ENCODE assay signal across 1 cellular context in the genomic region with DNA sequence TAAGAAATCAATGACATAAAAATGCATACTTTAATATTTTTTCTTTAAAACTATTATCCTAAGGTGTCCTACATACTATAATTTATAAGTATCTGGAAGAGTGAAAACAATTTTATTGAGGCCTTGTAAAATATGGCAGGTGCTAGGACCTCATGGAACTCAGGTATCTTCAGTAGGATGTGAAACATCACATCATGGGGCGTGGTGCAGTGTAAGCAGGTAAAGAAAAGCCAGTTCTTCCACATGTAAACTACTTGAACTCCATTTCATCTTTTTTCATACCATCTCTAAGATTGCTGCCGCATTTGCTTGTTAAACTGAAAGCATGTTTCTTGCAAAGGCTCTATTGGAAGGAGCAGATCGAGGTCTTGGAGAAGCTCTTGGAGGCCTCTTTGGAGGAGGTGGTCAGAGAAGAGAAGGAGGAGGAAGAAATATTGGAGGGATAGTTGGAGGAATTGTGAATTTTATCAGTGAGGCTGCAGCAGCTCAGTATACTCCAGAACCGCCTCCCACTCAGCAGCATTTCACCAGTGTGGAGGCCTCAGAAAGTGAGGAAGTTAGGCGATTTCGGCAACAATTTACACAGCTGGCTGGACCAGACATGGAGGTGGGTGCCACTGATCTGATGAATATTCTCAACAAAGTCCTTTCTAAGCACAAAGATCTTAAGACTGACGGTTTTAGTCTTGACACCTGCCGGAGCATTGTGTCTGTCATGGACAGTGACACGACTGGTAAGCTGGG.
TF ChIP-seq lines count a peak whose summit lies in the region.

A gene (plus strand): TSS at position 253 of the 744 bp plus-strand sequence. CDS start 73 bp downstream, at position 326.

TF ChIP-seq in K562, 482 proteins besides CTCF, POLR2A, EP300 and RAD21:
- TF ChIP-seq, protein P1, sequence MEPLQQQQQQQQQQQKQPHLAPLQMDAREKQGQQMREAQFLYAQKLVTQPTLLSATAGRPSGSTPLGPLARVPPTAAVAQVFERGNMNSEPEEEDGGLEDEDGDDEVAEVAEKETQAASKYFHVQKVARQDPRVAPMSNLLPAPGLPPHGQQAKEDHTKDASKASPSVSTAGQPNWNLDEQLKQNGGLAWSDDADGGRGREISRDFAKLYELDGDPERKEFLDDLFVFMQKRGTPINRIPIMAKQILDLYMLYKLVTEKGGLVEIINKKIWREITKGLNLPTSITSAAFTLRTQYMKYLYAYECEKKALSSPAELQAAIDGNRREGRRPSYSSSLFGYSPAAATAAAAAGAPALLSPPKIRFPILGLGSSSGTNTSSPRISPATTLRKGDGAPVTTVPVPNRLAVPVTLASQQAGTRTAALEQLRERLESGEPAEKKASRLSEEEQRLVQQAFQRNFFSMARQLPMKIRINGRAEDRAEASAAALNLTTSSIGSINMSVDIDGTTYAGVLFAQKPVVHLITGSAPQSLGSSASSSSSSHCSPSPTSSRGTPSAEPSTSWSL (CRISPR knock-in tag; IDR thresholded peaks at IDR 0.05; ENCODE audit: borderline replicate concordance): no peak
- TF ChIP-seq L3MBTL2 (IDR thresholded peaks at IDR 0.05) (no peak), RBM39 (optimal IDR thresholded peaks at IDR 0.05; ENCODE audit: low read depth, low read length) (no peak), PHB2 (IDR thresholded peaks at IDR 0.05; ENCODE audit: low read depth) (no peak), ZZZ3 (IDR thresholded peaks at IDR 0.05) (no peak), NCOA6 (IDR thresholded peaks at IDR 0.05) (no peak), NELFE (IDR thresholded peaks at IDR 0.05; ENCODE audit: insufficient read depth, insufficient read length) (no peak), PRMT5 (CRISPR knock-in tag; IDR thresholded peaks at IDR 0.05) (no peak), SETDB1 (IDR thresholded peaks at IDR 0.05; ENCODE audit: low read length) (no peak), ZNF24 (IDR thresholded peaks at IDR 0.05) (no peak), SMARCC2 (IDR thresholded peaks at IDR 0.05; ENCODE audit: low read depth) (no peak), MXI1 (IDR thresholded peaks at IDR 0.05; ENCODE audit: low read depth, low read length) (no peak), ELF1 (tag; IDR thresholded peaks at IDR 0.05) (no peak), ZNF253 (CRISPR knock-in tag; conservative IDR thresholded peaks at IDR 0.05) (no peak)
- TF ChIP-seq, protein P2, sequence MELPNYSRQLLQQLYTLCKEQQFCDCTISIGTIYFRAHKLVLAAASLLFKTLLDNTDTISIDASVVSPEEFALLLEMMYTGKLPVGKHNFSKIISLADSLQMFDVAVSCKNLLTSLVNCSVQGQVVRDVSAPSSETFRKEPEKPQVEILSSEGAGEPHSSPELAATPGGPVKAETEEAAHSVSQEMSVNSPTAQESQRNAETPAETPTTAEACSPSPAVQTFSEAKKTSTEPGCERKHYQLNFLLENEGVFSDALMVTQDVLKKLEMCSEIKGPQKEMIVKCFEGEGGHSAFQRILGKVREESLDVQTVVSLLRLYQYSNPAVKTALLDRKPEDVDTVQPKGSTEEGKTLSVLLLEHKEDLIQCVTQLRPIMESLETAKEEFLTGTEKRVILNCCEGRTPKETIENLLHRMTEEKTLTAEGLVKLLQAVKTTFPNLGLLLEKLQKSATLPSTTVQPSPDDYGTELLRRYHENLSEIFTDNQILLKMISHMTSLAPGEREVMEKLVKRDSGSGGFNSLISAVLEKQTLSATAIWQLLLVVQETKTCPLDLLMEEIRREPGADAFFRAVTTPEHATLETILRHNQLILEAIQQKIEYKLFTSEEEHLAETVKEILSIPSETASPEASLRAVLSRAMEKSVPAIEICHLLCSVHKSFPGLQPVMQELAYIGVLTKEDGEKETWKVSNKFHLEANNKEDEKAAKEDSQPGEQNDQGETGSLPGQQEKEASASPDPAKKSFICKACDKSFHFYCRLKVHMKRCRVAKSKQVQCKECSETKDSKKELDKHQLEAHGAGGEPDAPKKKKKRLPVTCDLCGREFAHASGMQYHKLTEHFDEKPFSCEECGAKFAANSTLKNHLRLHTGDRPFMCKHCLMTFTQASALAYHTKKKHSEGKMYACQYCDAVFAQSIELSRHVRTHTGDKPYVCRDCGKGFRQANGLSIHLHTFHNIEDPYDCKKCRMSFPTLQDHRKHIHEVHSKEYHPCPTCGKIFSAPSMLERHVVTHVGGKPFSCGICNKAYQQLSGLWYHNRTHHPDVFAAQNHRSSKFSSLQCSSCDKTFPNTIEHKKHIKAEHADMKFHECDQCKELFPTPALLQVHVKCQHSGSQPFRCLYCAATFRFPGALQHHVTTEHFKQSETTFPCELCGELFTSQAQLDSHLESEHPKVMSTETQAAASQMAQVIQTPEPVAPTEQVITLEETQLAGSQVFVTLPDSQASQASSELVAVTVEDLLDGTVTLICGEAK (IDR thresholded peaks at IDR 0.05): no peak
- TF ChIP-seq, protein P2 (CRISPR knock-in tag; IDR thresholded peaks at IDR 0.05): no peak
